ENCODE assay signal across 26 cellular contexts in the genomic region with DNA sequence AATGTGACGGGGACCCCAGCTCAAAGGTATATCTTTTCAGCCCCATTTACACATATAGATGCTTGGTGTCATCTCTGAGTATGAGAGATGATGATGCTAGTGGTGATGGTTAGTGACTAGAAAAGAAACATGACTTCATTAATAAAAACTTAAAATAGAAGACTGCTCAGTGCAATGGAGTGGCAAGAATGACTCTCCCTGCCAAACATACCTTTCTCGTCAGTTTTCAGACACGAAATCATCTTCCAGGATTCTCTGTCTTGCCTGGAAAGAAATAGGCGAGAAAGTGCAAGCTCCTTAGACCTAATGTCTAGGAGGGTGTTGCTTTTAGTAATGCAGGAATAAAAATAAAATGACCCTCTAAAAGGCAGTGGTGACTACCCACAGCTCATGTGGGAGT.
DNase-seq lines count a peak whose midpoint lies in the region; ATAC-seq and TF ChIP-seq lines count a peak whose summit lies in the region.
"Had no signal": no experiment of that assay in that cellular context is flagged by ENCODE, and none has a peak within 500 bp of the region (broad histone marks: within the 10 kb centered on the region; RNA-seq: fewer than 3 reads in every experiment).

No MANE protein-coding gene starts in this region.

- 55% methylated on average over 4 of the region's 4 CpGs for WGBS in smooth muscle cell (ENCODE audit: low lambda C conversion rate)

- no peak overlapping the region for H2AFZ ChIP-seq in smooth muscle cell (ENCODE audit: low read depth)
- H2AFZ ChIP-seq: PC-9 had no signal

- H3K79me2 ChIP-seq in smooth muscle cell (ENCODE audit: low read depth), result no peaks in the 10 kb centered on the region

- peak overlapping the region; percentile 73 for H3K27ac ChIP-seq in smooth muscle cell (ENCODE audit: low read depth)
- H3K27ac ChIP-seq: BLaER1 treated with 17β-estradiol and CSF1 and Interleukin-3, amounts not matched to agents 10 nM and 100 nM; breast epithelium; HL-60; PC-9; right lobe of liver; stomach; thyroid gland had no signal

- no peak for TF ChIP-seq CTCF in smooth muscle cell (IDR thresholded peaks at IDR 0.05; ENCODE audit: borderline replicate concordance, insufficient read depth, poor library complexity, severe bottlenecking)

- DNase-seq in left ventricle myocardium superior (no peak), Right ventricle myocardium superior (no peak), MG63 (peak; percentile 19), hepatic stellate cell (ENCODE audit: low spot score) (peak; percentile 12), smooth muscle cell (lab: John Stamatoyannopoulos, UW; ENCODE audit: unreplicated experiment) (no peak), NCI-H1048 (lab: John Stamatoyannopoulos, UW) (no peak)
- DNase-seq in activated naive CD4-positive, alpha-beta T cell treated with Interleukin-2 at 50 U/mL for 16 hours, result no peak
- no peak for DNase-seq in activated CD8-positive, alpha-beta memory T cell treated with anti-CD3 and anti-CD28 coated beads, Interleukin-2, amount 50 U/mL, for 48 hours
- DNase-seq: activated CD4-positive, alpha-beta memory T cell treated with anti-CD3 and anti-CD28 coated beads for 36 hours; activated CD4-positive, alpha-beta T cell treated with anti-CD3 and anti-CD28 coated beads for 1 hour; activated naive CD4-positive, alpha-beta T cell treated with anti-CD3 and anti-CD28 coated beads for 36 hours; DMS79; GF-D8; naive B cell; NCI-H1436; NCI-H2081; PC-9; right lobe of liver; SHP77; stimulated activated CD4-positive, alpha-beta T cell treated with anti-CD3 and anti-CD28 coated beads, Interleukin-4, amount 100 ng/mL, for 1 hour; stomach; thyroid gland had no signal

- H3K9me3 ChIP-seq in MG63 (no peaks in the 10 kb centered on the region), smooth muscle cell (replicated peaks; ENCODE audit: low read depth) (no peaks in the 10 kb centered on the region)
- H3K9me3 ChIP-seq: BLaER1 treated with 17β-estradiol and CSF1 and Interleukin-3, amounts not matched to agents 10 nM and 100 nM; breast epithelium; gastroesophageal sphincter; right lobe of liver; stomach; thyroid gland had no signal

- ATAC-seq in left ventricle myocardium superior, result peak; percentile 79
- ATAC-seq in Right ventricle myocardium superior (ENCODE audit: poor library complexity), result no peak
- ATAC-seq: gastroesophageal sphincter, right lobe of liver had no signal

- no peaks in the 10 kb centered on the region for H4K20me1 ChIP-seq in smooth muscle cell (ENCODE audit: low read depth)
- H4K20me1 ChIP-seq: BLaER1 treated with 17β-estradiol and CSF1 and Interleukin-3, amounts not matched to agents 10 nM and 100 nM had no signal

- H3K36me3 ChIP-seq in MG63, result no peaks in the 10 kb centered on the region
- no peaks in the 10 kb centered on the region for H3K36me3 ChIP-seq in smooth muscle cell (ENCODE audit: low read depth)
- H3K36me3 ChIP-seq: BLaER1 treated with 17β-estradiol and CSF1 and Interleukin-3, amounts not matched to agents 10 nM and 100 nM; breast epithelium; gastroesophageal sphincter; right lobe of liver; stomach; thyroid gland had no signal

- H3K9ac ChIP-seq in smooth muscle cell (ENCODE audit: low read depth), result no peak overlapping the region
- H3K9ac ChIP-seq: BLaER1 treated with 17β-estradiol and CSF1 and Interleukin-3, amounts not matched to agents 10 nM and 100 nM had no signal

- H3K4me3 ChIP-seq in MG63 (no peak overlapping the region), smooth muscle cell (no peak overlapping the region)
- H3K4me3 ChIP-seq: BLaER1 treated with 17β-estradiol and CSF1 and Interleukin-3, amounts not matched to agents 10 nM and 100 nM; breast epithelium; gastroesophageal sphincter; PC-9; right lobe of liver; stomach; thyroid gland had no signal

- H3K4me2 ChIP-seq in smooth muscle cell, result no peak overlapping the region
- H3K4me2 ChIP-seq: BLaER1 treated with 17β-estradiol and CSF1 and Interleukin-3, amounts not matched to agents 10 nM and 100 nM; PC-9 had no signal

- H3F3A ChIP-seq in smooth muscle cell (ENCODE audit: low read depth), result no peaks in the 10 kb centered on the region

- H3K27me3 ChIP-seq in MG63 (no peaks in the 10 kb centered on the region), smooth muscle cell (ENCODE audit: low read depth) (peaks cover 2% of the 10 kb centered on the region)
- H3K27me3 ChIP-seq: BLaER1 treated with 17β-estradiol and CSF1 and Interleukin-3, amounts not matched to agents 10 nM and 100 nM; right lobe of liver; stomach; thyroid gland had no signal

- H3K4me1 ChIP-seq in smooth muscle cell (ENCODE audit: low read depth), result no peaks in the 10 kb centered on the region
- H3K4me1 ChIP-seq: breast epithelium, right lobe of liver, stomach, thyroid gland had no signal

- intact Hi-C loops in left ventricle myocardium superior (cut with micrococcal nuclease) (no loop called here), Right ventricle myocardium superior (cut with DNase I) (no loop called here)

Comparison
In these comparisons a context has a peak if more than half of its experiments do, and no peak if none do; other contexts are left out.
1. DNase-seq: peak in MG63 (single experiment) and hepatic stellate cell (single experiment); none in left ventricle myocardium superior (single experiment), Right ventricle myocardium superior (single experiment), smooth muscle cell (single experiment), NCI-H1048 (single experiment), activated naive CD4-positive, alpha-beta T cell treated with Interleukin-2 at 50 U/mL for 16 hours (single experiment) and activated CD8-positive, alpha-beta memory T cell treated with anti-CD3 and anti-CD28 coated beads, Interleukin-2, amount 50 U/mL, for 48 hours (single experiment).